Comparison of ENCODE assay signal across 8 cellular contexts in genomic region chr12:92462049-92462448, GRCh38.
A peak's percentile ranks its signal among the peaks of the same experiment; 100 is the strongest.
DNase-seq lines count a peak whose midpoint lies in the region; ATAC-seq, FAIRE-seq and TF ChIP-seq lines count a peak whose summit lies in the region.
"Had no signal": no experiment of that assay in that cellular context is flagged by ENCODE, and none has a peak within 500 bp of the region (broad histone marks: within the 10 kb centered on the region; RNA-seq: fewer than 3 reads in every experiment).

No MANE protein-coding gene starts in this region.

- peak; percentile 71 for ATAC-seq in HG02981 (IDR thresholded peaks at IDR 0.05; ENCODE audit: unreplicated experiment)
- ATAC-seq in natural killer cell treated with Interleukin-12 subunit alpha and Interleukin-12 subunit beta and Interleukin-15 and Interleukin-18, amount 100 ng/mL, for 72 hours = peak; percentile 94 to 96

- no peak for TF ChIP-seq POLR2A in Peyer's patch (IDR thresholded peaks at IDR 0.05)

- no peaks in the 10 kb centered on the region for H3K36me3 ChIP-seq in Peyer's patch
- H3K36me3 ChIP-seq: heart right ventricle had no signal

- H3K36me3 Mint-ChIP-seq in natural killer cell treated with Interleukin-12 subunit alpha and Interleukin-12 subunit beta and Interleukin-15 and Interleukin-18, amount 100 ng/mL, for 72 hours = peaks cover 4% of the 10 kb centered on the region

- peaks cover 0 to 13% (median 0%) of the 10 kb centered on the region in 4 donors for H3K4me1 ChIP-seq in Peyer's patch

- peak; percentile 99 for FAIRE-seq in GM19239 (lab: Jason Lieb, UNC)

- peak overlapping the region; percentile 38 for H3K4me3 Mint-ChIP-seq in natural killer cell treated with Interleukin-12 subunit alpha and Interleukin-12 subunit beta and Interleukin-15 and Interleukin-18, amount 100 ng/mL, for 72 hours

- DNase-seq in GM19239 (ENCODE audit: insufficient read length, low spot score) = peak; percentile 17
- peak in 2 of 3 donors; percentile 56 to 75 for DNase-seq in Peyer's patch
- peak; percentile 79 for DNase-seq in natural killer cell treated with Interleukin-12 subunit alpha and Interleukin-12 subunit beta and Interleukin-15 and Interleukin-18, amount 100 ng/mL, for 72 hours (ENCODE audit: low spot score)
- no peak for DNase-seq in NCI-H146 treated with DMSO at 0.1 percent for 48 hours (lab: John Stamatoyannopoulos, UW; ENCODE audit: unreplicated experiment)
- DNase-seq in NCI-H446 treated with DMSO at 0.1 percent for 48 hours (lab: John Stamatoyannopoulos, UW) = no peak
- DNase-seq in DMS79 (lab: John Stamatoyannopoulos, UW) = no peak
- DNase-seq: heart right ventricle had no signal

- H3K4me1 Mint-ChIP-seq in natural killer cell treated with Interleukin-12 subunit alpha and Interleukin-12 subunit beta and Interleukin-15 and Interleukin-18, amount 100 ng/mL, for 72 hours (ENCODE audit: low read depth in 2 of 2) = peaks cover 40 to 42% of the 10 kb centered on the region in 2 donors

- H3K27ac Mint-ChIP-seq in natural killer cell treated with Interleukin-12 subunit alpha and Interleukin-12 subunit beta and Interleukin-15 and Interleukin-18, amount 100 ng/mL, for 72 hours = peak overlapping the region; percentile 69 to 77

- H3K27ac ChIP-seq in Peyer's patch = peak overlapping the region; percentile 29 to 75 (median 64)

- no peaks in the 10 kb centered on the region for H3K9me3 ChIP-seq in Peyer's patch
- H3K9me3 ChIP-seq: heart right ventricle had no signal

- no peaks in the 10 kb centered on the region for H3K27me3 Mint-ChIP-seq in natural killer cell treated with Interleukin-12 subunit alpha and Interleukin-12 subunit beta and Interleukin-15 and Interleukin-18, amount 100 ng/mL, for 72 hours

- H3K4me3 ChIP-seq in Peyer's patch = no peak overlapping the region
- H3K4me3 ChIP-seq: heart right ventricle had no signal

- no peaks in the 10 kb centered on the region for H3K27me3 ChIP-seq in Peyer's patch
- H3K27me3 ChIP-seq: heart right ventricle had no signal

- H3K9me3 Mint-ChIP-seq in natural killer cell treated with Interleukin-12 subunit alpha and Interleukin-12 subunit beta and Interleukin-15 and Interleukin-18, amount 100 ng/mL, for 72 hours = peaks cover 8% of the 10 kb centered on the region

- no peak for TF ChIP-seq CTCF in Peyer's patch (IDR thresholded peaks at IDR 0.05)

Comparison
In these comparisons a context has a peak if more than half of its experiments do, and no peak if none do; other contexts are left out.
1. DNase-seq: peak in GM19239 (single experiment), Peyer's patch (2 of 3) and natural killer cell treated with Interleukin-12 subunit alpha and Interleukin-12 subunit beta and Interleukin-15 and Interleukin-18, amount 100 ng/mL, for 72 hours (single experiment); none in NCI-H146 treated with DMSO at 0.1 percent for 48 hours (single experiment), NCI-H446 treated with DMSO at 0.1 percent for 48 hours (single experiment) and DMS79 (single experiment).